1 cellular context compared by ENCODE assay signal in genomic region chr7:151060113-151060415, GRCh38.
A peak's percentile ranks its signal among the peaks of the same experiment; 100 is the strongest.
TF ChIP-seq lines count a peak whose summit lies in the region.

No MANE protein-coding gene starts in this region.

TF ChIP-seq in HepG2, 621 proteins besides CTCF, POLR2A, EP300 and RAD21 (continues in another document):
- TF ChIP-seq ZNF605 (CRISPR knock-in tag; IDR thresholded peaks at IDR 0.05) = 0 out of 2 replicates have a peak, but pooled peaks have one; percentile 56
- no peak for TF ChIP-seq ATF2 (CRISPR knock-in tag; IDR thresholded peaks at IDR 0.05)
- TF ChIP-seq, protein P1, sequence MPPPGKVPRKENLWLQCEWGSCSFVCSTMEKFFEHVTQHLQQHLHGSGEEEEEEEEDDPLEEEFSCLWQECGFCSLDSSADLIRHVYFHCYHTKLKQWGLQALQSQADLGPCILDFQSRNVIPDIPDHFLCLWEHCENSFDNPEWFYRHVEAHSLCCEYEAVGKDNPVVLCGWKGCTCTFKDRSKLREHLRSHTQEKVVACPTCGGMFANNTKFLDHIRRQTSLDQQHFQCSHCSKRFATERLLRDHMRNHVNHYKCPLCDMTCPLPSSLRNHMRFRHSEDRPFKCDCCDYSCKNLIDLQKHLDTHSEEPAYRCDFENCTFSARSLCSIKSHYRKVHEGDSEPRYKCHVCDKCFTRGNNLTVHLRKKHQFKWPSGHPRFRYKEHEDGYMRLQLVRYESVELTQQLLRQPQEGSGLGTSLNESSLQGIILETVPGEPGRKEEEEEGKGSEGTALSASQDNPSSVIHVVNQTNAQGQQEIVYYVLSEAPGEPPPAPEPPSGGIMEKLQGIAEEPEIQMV (CRISPR knock-in tag; IDR thresholded peaks at IDR 0.05; ENCODE audit: low read depth) = no peak
- no peak for TF ChIP-seq ZBTB7B (CRISPR knock-in tag; IDR thresholded peaks at IDR 0.05)
- TF ChIP-seq, protein P2, sequence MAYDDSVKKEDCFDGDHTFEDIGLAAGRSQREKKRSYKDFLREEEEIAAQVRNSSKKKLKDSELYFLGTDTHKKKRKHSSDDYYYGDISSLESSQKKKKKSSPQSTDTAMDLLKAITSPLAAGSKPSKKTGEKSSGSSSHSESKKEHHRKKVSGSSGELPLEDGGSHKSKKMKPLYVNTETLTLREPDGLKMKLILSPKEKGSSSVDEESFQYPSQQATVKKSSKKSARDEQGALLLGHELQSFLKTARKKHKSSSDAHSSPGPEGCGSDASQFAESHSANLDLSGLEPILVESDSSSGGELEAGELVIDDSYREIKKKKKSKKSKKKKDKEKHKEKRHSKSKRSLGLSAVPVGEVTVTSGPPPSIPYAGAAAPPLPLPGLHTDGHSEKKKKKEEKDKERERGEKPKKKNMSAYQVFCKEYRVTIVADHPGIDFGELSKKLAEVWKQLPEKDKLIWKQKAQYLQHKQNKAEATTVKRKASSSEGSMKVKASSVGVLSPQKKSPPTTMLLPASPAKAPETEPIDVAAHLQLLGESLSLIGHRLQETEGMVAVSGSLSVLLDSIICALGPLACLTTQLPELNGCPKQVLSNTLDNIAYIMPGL (CRISPR knock-in tag; IDR thresholded peaks at IDR 0.05; ENCODE audit: borderline replicate concordance in 1 of 2, low read depth in 1 of 2) = peak in 1 of 2 experiments; percentile 23; a peak in 1 of 4 replicates
- TF ChIP-seq ZNF484 (CRISPR knock-in tag; IDR thresholded peaks at IDR 0.05; ENCODE audit: borderline replicate concordance, low read depth) = no peak
- no peak for TF ChIP-seq ZNF614 (CRISPR knock-in tag; IDR thresholded peaks at IDR 0.05; ENCODE audit: borderline replicate concordance)
- 0 out of 2 replicates have a peak, but pooled peaks have one; percentile 72 for TF ChIP-seq SMAD1 (CRISPR knock-in tag; IDR thresholded peaks at IDR 0.05; ENCODE audit: borderline replicate concordance, low read depth)
- no peak for TF ChIP-seq PCBP1 (IDR thresholded peaks at IDR 0.05; ENCODE audit: borderline replicate concordance, low read depth, low read length)
- no peak for TF ChIP-seq KLF11 (CRISPR knock-in tag; IDR thresholded peaks at IDR 0.05)
- no peak for TF ChIP-seq RARG (CRISPR knock-in tag; IDR thresholded peaks at IDR 0.05; ENCODE audit: low read depth)
- TF ChIP-seq ZNF737 (CRISPR knock-in tag; IDR thresholded peaks at IDR 0.05; ENCODE audit: borderline replicate concordance) = no peak
- TF ChIP-seq FOXC1 (CRISPR knock-in tag; IDR thresholded peaks at IDR 0.05; ENCODE audit: borderline replicate concordance) = no peak
- TF ChIP-seq MIER2 (CRISPR knock-in tag; IDR thresholded peaks at IDR 0.05) = no peak
- no peak for TF ChIP-seq ZNF766 (CRISPR knock-in tag; IDR thresholded peaks at IDR 0.05; ENCODE audit: borderline replicate concordance)
- no peak for TF ChIP-seq EEA1 (CRISPR knock-in tag; IDR thresholded peaks at IDR 0.05; ENCODE audit: borderline replicate concordance)
- no peak for TF ChIP-seq ATM (IDR thresholded peaks at IDR 0.05; ENCODE audit: borderline replicate concordance)
- no peak for TF ChIP-seq ZBTB1 (CRISPR knock-in tag; IDR thresholded peaks at IDR 0.05; ENCODE audit: borderline replicate concordance)
- TF ChIP-seq, protein P3, sequence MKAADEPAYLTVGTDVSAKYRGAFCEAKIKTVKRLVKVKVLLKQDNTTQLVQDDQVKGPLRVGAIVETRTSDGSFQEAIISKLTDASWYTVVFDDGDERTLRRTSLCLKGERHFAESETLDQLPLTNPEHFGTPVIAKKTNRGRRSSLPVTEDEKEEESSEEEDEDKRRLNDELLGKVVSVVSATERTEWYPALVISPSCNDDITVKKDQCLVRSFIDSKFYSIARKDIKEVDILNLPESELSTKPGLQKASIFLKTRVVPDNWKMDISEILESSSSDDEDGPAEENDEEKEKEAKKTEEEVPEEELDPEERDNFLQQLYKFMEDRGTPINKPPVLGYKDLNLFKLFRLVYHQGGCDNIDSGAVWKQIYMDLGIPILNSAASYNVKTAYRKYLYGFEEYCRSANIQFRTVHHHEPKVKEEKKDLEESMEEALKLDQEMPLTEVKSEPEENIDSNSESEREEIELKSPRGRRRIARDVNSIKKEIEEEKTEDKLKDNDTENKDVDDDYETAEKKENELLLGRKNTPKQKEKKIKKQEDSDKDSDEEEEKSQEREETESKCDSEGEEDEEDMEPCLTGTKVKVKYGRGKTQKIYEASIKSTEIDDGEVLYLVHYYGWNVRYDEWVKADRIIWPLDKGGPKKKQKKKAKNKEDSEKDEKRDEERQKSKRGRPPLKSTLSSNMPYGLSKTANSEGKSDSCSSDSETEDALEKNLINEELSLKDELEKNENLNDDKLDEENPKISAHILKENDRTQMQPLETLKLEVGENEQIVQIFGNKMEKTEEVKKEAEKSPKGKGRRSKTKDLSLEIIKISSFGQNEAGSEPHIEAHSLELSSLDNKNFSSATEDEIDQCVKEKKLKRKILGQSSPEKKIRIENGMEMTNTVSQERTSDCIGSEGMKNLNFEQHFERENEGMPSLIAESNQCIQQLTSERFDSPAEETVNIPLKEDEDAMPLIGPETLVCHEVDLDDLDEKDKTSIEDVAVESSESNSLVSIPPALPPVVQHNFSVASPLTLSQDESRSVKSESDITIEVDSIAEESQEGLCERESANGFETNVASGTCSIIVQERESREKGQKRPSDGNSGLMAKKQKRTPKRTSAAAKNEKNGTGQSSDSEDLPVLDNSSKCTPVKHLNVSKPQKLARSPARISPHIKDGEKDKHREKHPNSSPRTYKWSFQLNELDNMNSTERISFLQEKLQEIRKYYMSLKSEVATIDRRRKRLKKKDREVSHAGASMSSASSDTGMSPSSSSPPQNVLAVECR (CRISPR knock-in tag; IDR thresholded peaks at IDR 0.05; ENCODE audit: borderline replicate concordance) = no peak
- TF ChIP-seq KDM5A (IDR thresholded peaks at IDR 0.05; ENCODE audit: borderline replicate concordance, low read length) = no peak
- TF ChIP-seq, protein P4, sequence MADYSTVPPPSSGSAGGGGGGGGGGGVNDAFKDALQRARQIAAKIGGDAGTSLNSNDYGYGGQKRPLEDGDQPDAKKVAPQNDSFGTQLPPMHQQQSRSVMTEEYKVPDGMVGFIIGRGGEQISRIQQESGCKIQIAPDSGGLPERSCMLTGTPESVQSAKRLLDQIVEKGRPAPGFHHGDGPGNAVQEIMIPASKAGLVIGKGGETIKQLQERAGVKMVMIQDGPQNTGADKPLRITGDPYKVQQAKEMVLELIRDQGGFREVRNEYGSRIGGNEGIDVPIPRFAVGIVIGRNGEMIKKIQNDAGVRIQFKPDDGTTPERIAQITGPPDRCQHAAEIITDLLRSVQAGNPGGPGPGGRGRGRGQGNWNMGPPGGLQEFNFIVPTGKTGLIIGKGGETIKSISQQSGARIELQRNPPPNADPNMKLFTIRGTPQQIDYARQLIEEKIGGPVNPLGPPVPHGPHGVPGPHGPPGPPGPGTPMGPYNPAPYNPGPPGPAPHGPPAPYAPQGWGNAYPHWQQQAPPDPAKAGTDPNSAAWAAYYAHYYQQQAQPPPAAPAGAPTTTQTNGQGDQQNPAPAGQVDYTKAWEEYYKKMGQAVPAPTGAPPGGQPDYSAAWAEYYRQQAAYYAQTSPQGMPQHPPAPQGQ (CRISPR knock-in tag; IDR thresholded peaks at IDR 0.05; ENCODE audit: borderline replicate concordance) = no peak
- TF ChIP-seq TBX3 (IDR thresholded peaks at IDR 0.05; ENCODE audit: borderline replicate concordance) = no peak
- no peak for TF ChIP-seq ZNF333 (CRISPR knock-in tag; IDR thresholded peaks at IDR 0.05; ENCODE audit: borderline replicate concordance)
- no peak for TF ChIP-seq MTF1 (CRISPR knock-in tag; IDR thresholded peaks at IDR 0.05)
- TF ChIP-seq, protein P5, sequence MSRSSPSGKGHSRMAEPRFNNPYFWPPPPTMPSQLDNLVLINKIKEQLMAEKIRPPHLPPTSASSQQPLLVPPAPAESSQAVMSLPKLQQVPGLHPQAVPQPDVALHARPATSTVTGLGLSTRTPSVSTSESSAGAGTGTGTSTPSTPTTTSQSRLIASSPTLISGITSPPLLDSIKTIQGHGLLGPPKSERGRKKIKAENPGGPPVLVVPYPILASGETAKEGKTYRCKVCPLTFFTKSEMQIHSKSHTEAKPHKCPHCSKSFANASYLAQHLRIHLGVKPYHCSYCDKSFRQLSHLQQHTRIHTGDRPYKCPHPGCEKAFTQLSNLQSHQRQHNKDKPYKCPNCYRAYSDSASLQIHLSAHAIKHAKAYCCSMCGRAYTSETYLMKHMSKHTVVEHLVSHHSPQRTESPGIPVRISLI (CRISPR knock-in tag; IDR thresholded peaks at IDR 0.05; ENCODE audit: borderline replicate concordance) = no peak
- no peak for TF ChIP-seq HHEX (CRISPR knock-in tag; IDR thresholded peaks at IDR 0.05)
- TF ChIP-seq SPEN (CRISPR knock-in tag; IDR thresholded peaks at IDR 0.05; ENCODE audit: low read depth) = no peak
- TF ChIP-seq ZNF225 (CRISPR knock-in tag; IDR thresholded peaks at IDR 0.05) = no peak
- TF ChIP-seq TFE3 (CRISPR knock-in tag; IDR thresholded peaks at IDR 0.05) = no peak
- peak; percentile 13 for TF ChIP-seq ZNF883 (CRISPR knock-in tag; IDR thresholded peaks at IDR 0.05; ENCODE audit: not compliant biosample characterization)
- TF ChIP-seq HOXD1 (CRISPR knock-in tag; IDR thresholded peaks at IDR 0.05) = no peak
- no peak for TF ChIP-seq U2AF2 (IDR thresholded peaks at IDR 0.05; ENCODE audit: low read depth, low read length)
- no peak for TF ChIP-seq PRMT3 (CRISPR knock-in tag; IDR thresholded peaks at IDR 0.05; ENCODE audit: borderline replicate concordance, low read depth)
- TF ChIP-seq YY1 (IDR thresholded peaks at IDR 0.05; ENCODE audit: insufficient read depth, insufficient replicate concordance, low read depth, low read length) = no peak
- TF ChIP-seq ATF7-NPFF (CRISPR knock-in tag; IDR thresholded peaks at IDR 0.05; ENCODE audit: low read depth) = 0 out of 2 replicates have a peak, but pooled peaks have one; percentile 0
- TF ChIP-seq RFX3 (CRISPR knock-in tag; IDR thresholded peaks at IDR 0.05) = no peak
- no peak for TF ChIP-seq ZNF530 (CRISPR knock-in tag; IDR thresholded peaks at IDR 0.05; ENCODE audit: low read depth)
- no peak; the same call in 1 of the 2 replicates for TF ChIP-seq TBX2 (CRISPR knock-in tag; IDR thresholded peaks at IDR 0.05; ENCODE audit: borderline replicate concordance)
- TF ChIP-seq SAP130 (CRISPR knock-in tag; IDR thresholded peaks at IDR 0.05; ENCODE audit: low read depth) = peak; percentile 22; the same call in 1 of the 2 replicates
- TF ChIP-seq SRSF1 (optimal IDR thresholded peaks at IDR 0.05; ENCODE audit: low read depth, low read length) = no peak
- 0 out of 2 replicates have a peak, but pooled peaks have one; percentile 21 for TF ChIP-seq ZNF891 (CRISPR knock-in tag; IDR thresholded peaks at IDR 0.05)
- TF ChIP-seq ADNP (CRISPR knock-in tag; IDR thresholded peaks at IDR 0.05) = no peak
- TF ChIP-seq SIN3B (IDR thresholded peaks at IDR 0.05; ENCODE audit: low read length) = no peak
- TF ChIP-seq KDM3A (CRISPR knock-in tag; IDR thresholded peaks at IDR 0.05; ENCODE audit: low read depth) = no peak
- TF ChIP-seq, protein P6, sequence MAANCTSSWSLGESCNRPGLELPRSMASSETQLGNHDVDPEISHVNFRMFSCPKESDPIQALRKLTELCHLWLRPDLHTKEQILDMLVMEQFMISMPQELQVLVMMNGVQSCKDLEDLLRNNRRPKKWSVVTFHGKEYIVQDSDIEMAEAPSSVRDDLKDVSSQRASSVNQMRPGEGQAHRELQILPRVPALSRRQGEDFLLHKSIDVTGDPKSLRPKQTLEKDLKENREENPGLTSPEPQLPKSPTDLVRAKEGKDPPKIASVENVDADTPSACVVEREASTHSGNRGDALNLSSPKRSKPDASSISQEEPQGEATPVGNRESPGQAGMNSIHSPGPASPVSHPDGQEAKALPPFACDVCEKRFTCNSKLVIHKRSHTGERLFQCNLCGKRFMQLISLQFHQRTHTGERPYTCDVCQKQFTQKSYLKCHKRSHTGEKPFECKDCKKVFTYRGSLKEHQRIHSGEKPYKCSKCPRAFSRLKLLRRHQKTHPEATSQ (CRISPR knock-in tag; IDR thresholded peaks at IDR 0.05; ENCODE audit: borderline replicate concordance) = no peak
- no peak for TF ChIP-seq ZNF790 (CRISPR knock-in tag; IDR thresholded peaks at IDR 0.05; ENCODE audit: borderline replicate concordance)
- TF ChIP-seq ASH2L (IDR thresholded peaks at IDR 0.05; ENCODE audit: insufficient read length, low read depth, low read length) = no peak
